1 cellular context compared by ENCODE assay signal in the genomic region with DNA sequence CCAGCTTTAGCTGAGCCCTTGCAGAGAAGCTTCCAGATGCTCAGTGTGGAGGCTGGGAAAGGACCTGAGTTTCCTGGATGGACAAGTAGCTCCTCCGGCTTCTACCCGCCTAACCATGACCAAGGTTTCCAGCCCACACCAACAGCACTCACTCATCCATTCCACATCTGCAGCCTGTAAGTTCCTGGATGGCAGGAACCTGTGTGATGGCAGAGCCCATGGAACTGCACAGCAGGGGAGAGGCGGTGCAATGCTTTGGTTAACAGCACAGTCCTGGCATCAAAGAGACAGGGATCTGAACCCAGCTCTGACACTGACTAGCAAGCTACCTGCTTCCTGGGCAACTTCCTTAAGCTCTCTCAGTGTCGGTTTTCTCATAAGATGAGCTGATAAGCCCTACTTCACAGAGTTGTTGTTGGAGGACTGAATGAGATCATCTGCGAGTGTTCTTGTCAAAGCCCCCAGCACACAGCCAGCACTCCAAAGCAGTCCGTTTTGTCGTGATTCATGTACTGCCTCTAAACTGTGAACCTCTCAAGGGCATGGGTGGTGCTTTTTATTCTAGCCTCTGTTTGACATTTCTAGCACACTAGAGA.
A peak's percentile ranks its signal among the peaks of the same experiment; 100 is the strongest.
TF ChIP-seq lines count a peak whose summit lies in the region.

No MANE protein-coding gene starts in this region.

TF ChIP-seq in HEK293, 187 proteins besides CTCF, POLR2A, EP300 and RAD21 (continued from another document):
- TF ChIP-seq, protein P1, sequence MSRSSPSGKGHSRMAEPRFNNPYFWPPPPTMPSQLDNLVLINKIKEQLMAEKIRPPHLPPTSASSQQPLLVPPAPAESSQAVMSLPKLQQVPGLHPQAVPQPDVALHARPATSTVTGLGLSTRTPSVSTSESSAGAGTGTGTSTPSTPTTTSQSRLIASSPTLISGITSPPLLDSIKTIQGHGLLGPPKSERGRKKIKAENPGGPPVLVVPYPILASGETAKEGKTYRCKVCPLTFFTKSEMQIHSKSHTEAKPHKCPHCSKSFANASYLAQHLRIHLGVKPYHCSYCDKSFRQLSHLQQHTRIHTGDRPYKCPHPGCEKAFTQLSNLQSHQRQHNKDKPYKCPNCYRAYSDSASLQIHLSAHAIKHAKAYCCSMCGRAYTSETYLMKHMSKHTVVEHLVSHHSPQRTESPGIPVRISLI (tag by site-specific recombination; IDR thresholded peaks at IDR 0.05): no peak
- TF ChIP-seq ZNF510 (tag by site-specific recombination; IDR thresholded peaks at IDR 0.05; ENCODE audit: insufficient replicate concordance): no peak
- 0 out of 2 replicates have a peak, but pooled peaks have one; percentile 45 for TF ChIP-seq ZNF660 (tag by site-specific recombination; IDR thresholded peaks at IDR 0.05)
- TF ChIP-seq ZBTB20 (tag by site-specific recombination; IDR thresholded peaks at IDR 0.05): peak; percentile 79
- TF ChIP-seq, protein P2, sequence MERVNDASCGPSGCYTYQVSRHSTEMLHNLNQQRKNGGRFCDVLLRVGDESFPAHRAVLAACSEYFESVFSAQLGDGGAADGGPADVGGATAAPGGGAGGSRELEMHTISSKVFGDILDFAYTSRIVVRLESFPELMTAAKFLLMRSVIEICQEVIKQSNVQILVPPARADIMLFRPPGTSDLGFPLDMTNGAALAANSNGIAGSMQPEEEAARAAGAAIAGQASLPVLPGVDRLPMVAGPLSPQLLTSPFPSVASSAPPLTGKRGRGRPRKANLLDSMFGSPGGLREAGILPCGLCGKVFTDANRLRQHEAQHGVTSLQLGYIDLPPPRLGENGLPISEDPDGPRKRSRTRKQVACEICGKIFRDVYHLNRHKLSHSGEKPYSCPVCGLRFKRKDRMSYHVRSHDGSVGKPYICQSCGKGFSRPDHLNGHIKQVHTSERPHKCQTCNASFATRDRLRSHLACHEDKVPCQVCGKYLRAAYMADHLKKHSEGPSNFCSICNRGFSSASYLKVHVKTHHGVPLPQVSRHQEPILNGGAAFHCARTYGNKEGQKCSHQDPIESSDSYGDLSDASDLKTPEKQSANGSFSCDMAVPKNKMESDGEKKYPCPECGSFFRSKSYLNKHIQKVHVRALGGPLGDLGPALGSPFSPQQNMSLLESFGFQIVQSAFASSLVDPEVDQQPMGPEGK (tag by site-specific recombination; IDR thresholded peaks at IDR 0.05): peak; percentile 49; the same call in 1 of the 2 replicates
- TF ChIP-seq ZBTB17 (tag by site-specific recombination; IDR thresholded peaks at IDR 0.05): peak; percentile 89
- peak; percentile 60; the same call in 1 of the 2 replicates for TF ChIP-seq ZNF600 (tag by site-specific recombination; IDR thresholded peaks at IDR 0.05)
